ENCODE assay signal across 8 cellular contexts in genomic region chr19:42175952-42176648, GRCh38.
DNase-seq lines count a peak whose midpoint lies in the region; ATAC-seq and TF ChIP-seq lines count a peak whose summit lies in the region.

No MANE protein-coding gene starts in this region.

- POLR2A ChIA-PET in HEK293 (lab: Yijun Ruan, JAX), result interaction anchor here (0.7 to 1.7 kb wide), 10 partner anchors 11 to 247 kb away, joined by 3 to 9 read pairs (median 4); partner anchors contain the start of gene ZNF574

- peak; percentile 23; the same call in 1 of the 2 replicates for TF ChIP-seq CTCF in HEK293 (tag by site-specific recombination; IDR thresholded peaks at IDR 0.05)
- no peak for TF ChIP-seq CTCF in VCaP (conservative IDR thresholded peaks at IDR 0.05)

- H3K4me1 ChIP-seq in HEK293 (ENCODE audit: control insufficient read depth, insufficient read depth, low read length), result peaks cover 10% of the 10 kb centered on the region

- no peak overlapping the region for H3K27ac ChIP-seq in HEK293 (ENCODE audit: extremely low read depth, low read depth, low read length)
- peak overlapping the region; percentile 45 for H3K27ac ChIP-seq in VCaP

- H3K36me3 ChIP-seq in HEK293 (ENCODE audit: control insufficient read depth in 2 of 2, insufficient read depth in 1 of 2, low read length in 2 of 2), result no peaks in the 10 kb centered on the region

- in situ Hi-C loops in ACHN (cut with HindIII; ENCODE audit: low pct_ligation_motif_present, low pct_unique_long_range_greater_than_20kb, low sequenced_read_pairs), result no loop called here

- no peaks in the 10 kb centered on the region for H3K9me3 ChIP-seq in HEK293 (ENCODE audit: control insufficient read depth, insufficient read depth, low read depth, low read length)

- peak overlapping the region; percentile 27 for H3K4me3 ChIP-seq in HEK293 (ENCODE audit: low read depth, low read length)

- CTCF ChIA-PET in HEK293 (lab: Yijun Ruan, JAX), result interaction anchor here (0.6 to 3.3 kb wide), 16 partner anchors 8 to 135 kb away, joined by 3 to 23 read pairs (median 4); partner anchors contain the start of gene POU2F2

- peak; percentile 18 for DNase-seq in ACHN
- DNase-seq in germinal center (ENCODE audit: low spot score), result peak; percentile 33
- DNase-seq in putamen (ENCODE audit: low spot score), result peak; percentile 15
- no peak for DNase-seq in activated gamma-delta T cell (lab: John Stamatoyannopoulos, UW)

- no peak for ATAC-seq in HG03460 (IDR thresholded peaks at IDR 0.05; ENCODE audit: unreplicated experiment)
- ATAC-seq in HG02938 (IDR thresholded peaks at IDR 0.05; ENCODE audit: unreplicated experiment), result no peak

TF ChIP-seq in HEK293, 187 proteins besides CTCF, POLR2A, EP300 and RAD21 (continues in another document):
- TF ChIP-seq SP7 (tag by site-specific recombination; IDR thresholded peaks at IDR 0.05), result no peak
- TF ChIP-seq ZFHX2 (tag by site-specific recombination; conservative IDR thresholded peaks at IDR 0.05), result peak; percentile 68
- TF ChIP-seq PBX3 (CRISPR knock-in tag; IDR thresholded peaks at IDR 0.05), result no peak
- TF ChIP-seq ZBTB48 (tag by site-specific recombination; IDR thresholded peaks at IDR 0.05), result 0 out of 2 replicates have a peak, but pooled peaks have one; percentile 34
- TF ChIP-seq ZNF830 (tag by site-specific recombination; IDR thresholded peaks at IDR 0.05; ENCODE audit: low read depth), result no peak
- no peak for TF ChIP-seq HOXA7 (CRISPR knock-in tag; IDR thresholded peaks at IDR 0.05; ENCODE audit: borderline replicate concordance)
- peak; percentile 46; the same call in 1 of the 2 replicates for TF ChIP-seq ZNF792 (tag by site-specific recombination; IDR thresholded peaks at IDR 0.05)
- 0 out of 2 replicates have a peak, but pooled peaks have one; percentile 32 for TF ChIP-seq ZNF600 (tag by site-specific recombination; IDR thresholded peaks at IDR 0.05)
- peak; percentile 92 for TF ChIP-seq PATZ1 (tag by site-specific recombination; IDR thresholded peaks at IDR 0.05)
- no peak for TF ChIP-seq ZNF776 (tag by site-specific recombination; IDR thresholded peaks at IDR 0.05; ENCODE audit: borderline replicate concordance)
- TF ChIP-seq ZNF514 (tag by site-specific recombination; IDR thresholded peaks at IDR 0.05), result no peak
- TF ChIP-seq OVOL3 (tag by site-specific recombination; IDR thresholded peaks at IDR 0.05), result no peak
- TF ChIP-seq ZSCAN30 (tag by site-specific recombination; IDR thresholded peaks at IDR 0.05), result no peak
- TF ChIP-seq SCRT1 (tag by site-specific recombination; IDR thresholded peaks at IDR 0.05; ENCODE audit: borderline replicate concordance), result no peak
- peak; percentile 12; the same call in 1 of the 2 replicates for TF ChIP-seq GLIS1 (tag by site-specific recombination; IDR thresholded peaks at IDR 0.05)
- TF ChIP-seq SCRT2 (tag by site-specific recombination; IDR thresholded peaks at IDR 0.05), result no peak
- TF ChIP-seq ZNF548 (tag by site-specific recombination; IDR thresholded peaks at IDR 0.05), result no peak
- no peak for TF ChIP-seq AEBP2 (tag by site-specific recombination; IDR thresholded peaks at IDR 0.05; ENCODE audit: borderline replicate concordance)
- no peak for TF ChIP-seq ZNF664 (tag by site-specific recombination; IDR thresholded peaks at IDR 0.05)
- no peak for TF ChIP-seq BCL6B (tag by site-specific recombination; IDR thresholded peaks at IDR 0.05)
- peak; percentile 48; the same call in 1 of the 2 replicates for TF ChIP-seq ZEB2 (tag by site-specific recombination; IDR thresholded peaks at IDR 0.05)
- TF ChIP-seq ELK4 (IDR thresholded peaks at IDR 0.05; ENCODE audit: borderline replicate concordance, low read depth, low read length), result no peak
- peak; percentile 22; the same call in 1 of the 2 replicates for TF ChIP-seq ZBTB8A (tag by site-specific recombination; IDR thresholded peaks at IDR 0.05)
- no peak for TF ChIP-seq ZNF549 (tag by site-specific recombination; IDR thresholded peaks at IDR 0.05)
- TF ChIP-seq ZNF157 (tag by site-specific recombination; IDR thresholded peaks at IDR 0.05), result no peak
- TF ChIP-seq ZNF112 (tag by site-specific recombination; IDR thresholded peaks at IDR 0.05), result no peak
- 0 out of 2 replicates have a peak, but pooled peaks have one; percentile 59 for TF ChIP-seq ZNF843 (tag by site-specific recombination; IDR thresholded peaks at IDR 0.05)
- peak; percentile 32; the same call in 1 of the 2 replicates for TF ChIP-seq ZNF596 (tag by site-specific recombination; IDR thresholded peaks at IDR 0.05)
- no peak for TF ChIP-seq ZNF626 (tag by site-specific recombination; IDR thresholded peaks at IDR 0.05)
- peak; percentile 57; the same call in 1 of the 2 replicates for TF ChIP-seq ZNF394 (tag by site-specific recombination; IDR thresholded peaks at IDR 0.05; ENCODE audit: borderline replicate concordance)
- peak; percentile 98 for TF ChIP-seq ZNF398 (tag by site-specific recombination; IDR thresholded peaks at IDR 0.05)
